In genomic region chr10:7373039-7373438, GRCh38 we compare ENCODE assay signal across 32 cellular contexts. TPM values are rescaled to one million over a fixed set of nuclear protein-coding genes. Genes with fewer than 3 reads are reported as not detected.
DNase-seq lines count a peak whose midpoint lies in the region; ATAC-seq and TF ChIP-seq lines count a peak whose summit lies in the region.
"Had no signal": no experiment of that assay in that cellular context is flagged by ENCODE, and none has a peak within 500 bp of the region (broad histone marks: within the 10 kb centered on the region; RNA-seq: fewer than 3 reads in every experiment).

No MANE protein-coding gene starts in this region.

- H3K36me3 Mint-ChIP-seq in naive B cell = peaks cover 29 to 32% of the 10 kb centered on the region in 2 donors

- POLR2A ChIA-PET in IMR-90 (lab: Charles Lee; ENCODE audit: unreplicated experiment) (no interaction called here), OCI-LY7 (lab: Charles Lee) (no interaction called here)

- peaks cover 8 to 19% (median 13%) of the 10 kb centered on the region in 7 donors for H3K9me3 Mint-ChIP-seq in naive B cell
- H3K9me3 Mint-ChIP-seq: activated naive CD4-positive, alpha-beta T cell treated with anti-CD3 and anti-CD28 coated beads, Interleukin-2, amount 50 U/mL, for 72 hours; CD4-positive, alpha-beta T cell; immature natural killer cell had no signal

- H3K27me3 Mint-ChIP-seq in naive B cell = no peaks in the 10 kb centered on the region
- H3K27me3 Mint-ChIP-seq: CD4-positive, alpha-beta T cell had no signal

- WGBS in IMR-90 (ENCODE audit: extremely low coverage in 2 of 2, insufficient read length in 1 of 2), 2 experiments = 100% methylated on average over 1 of the region's 6 CpGs; no CpG with 5 or more reads in 1 of the 2 experiments
- WGBS in mammary epithelial cell (ENCODE audit: low coverage, missing lambda C conversion rate) = 63% methylated on average over 6 of the region's 6 CpGs

- peak overlapping the region in 1 of 8 donors; percentile 53 for H3K4me3 Mint-ChIP-seq in naive B cell
- H3K4me3 Mint-ChIP-seq: activated CD8-positive, alpha-beta T cell treated with anti-CD3 and anti-CD28 coated beads, Interleukin-2, amount 10 ng/mL, durations not matched to agents 7 days and 5 days; CD4-positive, alpha-beta T cell; immature natural killer cell; nephron had no signal

- no peak overlapping the region for H3K23ac ChIP-seq in IMR-90 (ENCODE audit: low read depth, low read length)

- no peak overlapping the region for H3K4ac ChIP-seq in IMR-90 (ENCODE audit: low read depth, low read length)

- H3K14ac ChIP-seq in IMR-90 (replicated peaks; ENCODE audit: low read depth, low read length) = no peak overlapping the region

- ATAC-seq in IMR-90 (ENCODE audit: low read depth) (no peak), naive B cell (ENCODE audit: low read depth in 2 of 2) (peak in 1 of 2 donors; percentile 25), HG03108 (IDR thresholded peaks at IDR 0.05; ENCODE audit: unreplicated experiment) (no peak)
- ATAC-seq: activated CD8-positive, alpha-beta T cell treated with anti-CD3 and anti-CD28 coated beads, Interleukin-2, amount 10 ng/mL, durations not matched to agents 7 days and 5 days; activated naive CD4-positive, alpha-beta T cell treated with anti-CD3 and anti-CD28 coated beads, Interleukin-2, amount 50 U/mL, for 72 hours; HepG2; left colon; upper lobe of right lung had no signal

- no peaks in the 10 kb centered on the region for H3K9me2 ChIP-seq in OCI-LY7 (ENCODE audit: insufficient read depth, low read length)

- H2AK5ac ChIP-seq in IMR-90 (ENCODE audit: low read depth, low read length) = no peak overlapping the region

- H2BK120ac ChIP-seq in IMR-90 (ENCODE audit: low read depth, low read length) = no peak overlapping the region

- no peak for TF ChIP-seq RAD21 in IMR-90 (IDR thresholded peaks at IDR 0.05; ENCODE audit: low read length)

- no peak overlapping the region for H4K8ac ChIP-seq in IMR-90 (ENCODE audit: low read depth in 2 of 2, low read length in 2 of 2)

- H3K27ac ChIP-seq in IMR-90 (ENCODE audit: insufficient read depth, low read length) (no peak overlapping the region), OCI-LY7 (ENCODE audit: low read depth, low read length, poor library complexity, severe bottlenecking) (no peak overlapping the region), mammary epithelial cell (ENCODE audit: insufficient read depth, low read depth, low read length) (no peak overlapping the region)
- H3K27ac ChIP-seq: ascending aorta, colonic mucosa, epithelial cell of prostate, RWPE1, upper lobe of right lung had no signal

- no peaks in the 10 kb centered on the region for H3K9me1 ChIP-seq in IMR-90 (ENCODE audit: insufficient read depth, low read length)

- BruUV-seq in IMR-90 (replicated peaks; lab: Mats Ljungman, UMichigan) = no TSS peak
- no TSS peak for BruUV-seq in OCI-LY7 (replicated peaks; lab: Mats Ljungman, UMichigan)
- no TSS peak for BruUV-seq in mammary epithelial cell (replicated peaks; lab: Mats Ljungman, UMichigan)

- H4K91ac ChIP-seq in IMR-90 (ENCODE audit: insufficient read depth, low read depth, low read length) = no peak overlapping the region

- in situ Hi-C loops in IMR-90 (cut with MboI; ENCODE audit: low sequenced_read_pairs) (no loop called here), mammary epithelial cell (cut with MboI; ENCODE audit: low sequenced_read_pairs in 2 of 2) (no loop called here)

- H3K9ac ChIP-seq in IMR-90 (ENCODE audit: low read depth, low read length) (no peak overlapping the region), mammary epithelial cell (ENCODE audit: insufficient read depth, low read length) (no peak overlapping the region)

- H3K4me2 ChIP-seq in IMR-90 (ENCODE audit: low read depth, low read length) = no peak overlapping the region
- H3K4me2 ChIP-seq in OCI-LY7 (ENCODE audit: low read length) = no peak overlapping the region
- H3K4me2 ChIP-seq in mammary epithelial cell (ENCODE audit: insufficient read depth, low read depth, low read length) = no peak overlapping the region

- H3K4me1 Mint-ChIP-seq in naive B cell = peaks cover 10 to 24% (median 14%) of the 10 kb centered on the region in 3 donors

- H3K4me1 ChIP-seq in IMR-90 (ENCODE audit: control insufficient read depth, insufficient read depth, low read length) = no peaks in the 10 kb centered on the region
- H3K4me1 ChIP-seq in OCI-LY7 (ENCODE audit: insufficient read depth, low read length, poor library complexity, severe bottlenecking) = no peaks in the 10 kb centered on the region
- no peaks in the 10 kb centered on the region for H3K4me1 ChIP-seq in mammary epithelial cell (ENCODE audit: insufficient read depth, low read length)
- H3K4me1 ChIP-seq: ascending aorta, colonic mucosa, HAP-1, upper lobe of right lung had no signal

- no peaks in the 10 kb centered on the region for H3K36me3 ChIP-seq in IMR-90 (ENCODE audit: control insufficient read depth, insufficient read depth, low read length)
- H3K36me3 ChIP-seq in OCI-LY7 (ENCODE audit: insufficient read depth, low read length) = peaks cover 69% of the 10 kb centered on the region
- no peaks in the 10 kb centered on the region for H3K36me3 ChIP-seq in mammary epithelial cell (ENCODE audit: insufficient read depth, low read length)
- H3K36me3 ChIP-seq: ascending aorta, colonic mucosa had no signal

- H2BK5ac ChIP-seq in IMR-90 (ENCODE audit: low read depth, low read length, poor library complexity, severe bottlenecking) = no peak overlapping the region

- H4K5ac ChIP-seq in IMR-90 (ENCODE audit: low read depth, low read length) = no peak overlapping the region

- no peak for TF ChIP-seq POLR2A in IMR-90 (IDR thresholded peaks at IDR 0.05; ENCODE audit: low read depth, low read length)

- H3K18ac ChIP-seq in IMR-90 (ENCODE audit: low read depth, low read length) = no peak overlapping the region

- no peak overlapping the region for H3K56ac ChIP-seq in IMR-90 (ENCODE audit: extremely low read depth, insufficient read depth, low read length)

- no peak overlapping the region for H2BK20ac ChIP-seq in IMR-90 (ENCODE audit: low read depth, low read length)

- H3K79me2 ChIP-seq in OCI-LY7 (ENCODE audit: insufficient read depth, low read depth, low read length) (no peaks in the 10 kb centered on the region), mammary epithelial cell (ENCODE audit: insufficient read depth, low read length) (no peaks in the 10 kb centered on the region)

- DNase-seq in NOMO-1 treated with DMSO at 0.1 percent for 48 hours (lab: John Stamatoyannopoulos, UW; ENCODE audit: unreplicated experiment) (peak; percentile 6), NOMO-1 (lab: John Stamatoyannopoulos, UW; ENCODE audit: unreplicated experiment in 2 of 2) (no peak), IMR-90 (no peak), OCI-LY7 (ENCODE audit: low spot score) (peak; percentile 25), naive B cell (no peak), mammary epithelial cell (no peak), SW 1271 (lab: John Stamatoyannopoulos, UW) (no peak)
- DNase-seq: 8988T; activated CD8-positive, alpha-beta T cell treated with anti-CD3 and anti-CD28 coated beads, Interleukin-2, amount 10 ng/mL, durations not matched to agents 7 days and 5 days; activated effector memory CD4-positive, alpha-beta T cell treated with Interleukin-2 at 50 U/mL for 16 hours; CD4-positive, alpha-beta T cell; colonic mucosa; DMS79 treated with DMSO at 0.1 percent for 48 hours; effector CD4-positive, alpha-beta T cell; GDM1; immature natural killer cell; left colon; NCI-H2029 treated with DMSO at 0.1 percent for 48 hours; NCI-H2227 treated with DMSO at 0.1 percent for 48 hours; NCI-H69; stimulated activated CD4-positive, alpha-beta T cell treated with anti-CD3 and anti-CD28 coated beads, Interleukin-15, amount 100 ng/mL, for 24 hours; stimulated activated CD4-positive, alpha-beta T cell treated with anti-CD3 and anti-CD28 coated beads, Interleukin-4, amount 100 ng/mL, for 4 hours; T-helper 2 cell; upper lobe of right lung had no signal

- no peak for TF ChIP-seq CTCF in IMR-90 (conservative IDR thresholded peaks at IDR 0.05; ENCODE audit: low read depth, low read length)
- no peak for TF ChIP-seq CTCF in OCI-LY7 (conservative IDR thresholded peaks at IDR 0.05; ENCODE audit: low read length)
- TF ChIP-seq CTCF in mammary epithelial cell (conservative IDR thresholded peaks at IDR 0.05 in 1 of 2, IDR thresholded peaks at IDR 0.05 in 1 of 2; ENCODE audit: extremely low read depth in 1 of 2, insufficient read depth in 1 of 2, low read depth in 1 of 2, low read length in 2 of 2) = no peak

- H3K4me3 ChIP-seq in IMR-90 (ENCODE audit: insufficient read depth, low read depth, low read length) = no peak overlapping the region
- H3K4me3 ChIP-seq in OCI-LY7 (ENCODE audit: low read depth, low read length, poor library complexity, severe bottlenecking) = no peak overlapping the region
- no peak overlapping the region for H3K4me3 ChIP-seq in mammary epithelial cell (replicated peaks in 1 of 3; ENCODE audit: insufficient read depth in 1 of 3, low read depth in 2 of 3, low read length in 3 of 3)
- H3K4me3 ChIP-seq: ascending aorta, colonic mucosa, HAP-1, upper lobe of right lung had no signal

- intact Hi-C loops in IMR-90 (cut with micrococcal nuclease) (no loop called here), OCI-LY7 (cut with micrococcal nuclease; ENCODE audit: unreplicated experiment) (no loop called here), mammary epithelial cell (cut with micrococcal nuclease) (no loop called here)

- dilution Hi-C loops in IMR-90 (cut with HindIII; ENCODE audit: low sequenced_read_pairs, unreplicated experiment) (no loop called here), mammary epithelial cell (cut with HindIII; ENCODE audit: low sequenced_read_pairs) (no loop called here)

- no peaks in the 10 kb centered on the region for H3K27me3 ChIP-seq in IMR-90 (ENCODE audit: control insufficient read depth, insufficient read depth, low read length)
- H3K27me3 ChIP-seq in mammary epithelial cell (ENCODE audit: insufficient read depth, low read length) = no peaks in the 10 kb centered on the region
- H3K27me3 ChIP-seq: ascending aorta, colonic mucosa, upper lobe of right lung had no signal

- CTCF ChIA-PET in IMR-90 (lab: Yijun Ruan, JAX) (no interaction called here), OCI-LY7 (lab: Charles Lee; ENCODE audit: unreplicated experiment) (no interaction called here), mammary epithelial cell (lab: Charles Lee; ENCODE audit: low non-redundant PET) (no interaction called here)

- H2AFZ ChIP-seq in IMR-90 (replicated peaks; ENCODE audit: low read length, poor library complexity) = no peak overlapping the region
- no peak overlapping the region for H2AFZ ChIP-seq in OCI-LY7 (ENCODE audit: low read length)
- no peak overlapping the region for H2AFZ ChIP-seq in mammary epithelial cell (ENCODE audit: low read depth, low read length)

- H2AK9ac ChIP-seq in IMR-90 (replicated peaks; ENCODE audit: low read depth, low read length, poor library complexity) = no peak overlapping the region

- H2BK15ac ChIP-seq in IMR-90 (ENCODE audit: low read depth, low read length) = no peak overlapping the region

- H3K79me1 ChIP-seq in IMR-90 (ENCODE audit: low read depth in 1 of 2, low read length in 2 of 2) = no peaks in the 10 kb centered on the region

- H4K20me1 ChIP-seq in IMR-90 (ENCODE audit: insufficient read depth, low read length) (no peaks in the 10 kb centered on the region), OCI-LY7 (ENCODE audit: insufficient read depth, low read length) (no peaks in the 10 kb centered on the region), mammary epithelial cell (ENCODE audit: insufficient read depth, low read length) (no peaks in the 10 kb centered on the region)

- H3K9me3 ChIP-seq in IMR-90 (ENCODE audit: control insufficient read depth, insufficient read depth, low read length) = peaks cover 3% of the 10 kb centered on the region; the same call in 1 of the 2 replicates
- H3K9me3 ChIP-seq in OCI-LY7 (ENCODE audit: low read length) = peaks cover 13% of the 10 kb centered on the region; the same call in 1 of the 2 replicates
- H3K9me3 ChIP-seq in mammary epithelial cell (replicated peaks; ENCODE audit: insufficient read depth, low read length) = peaks cover 16% of the 10 kb centered on the region
- H3K9me3 ChIP-seq: ascending aorta, colonic mucosa, HAP-1, upper lobe of right lung had no signal

- peak overlapping the region in 4 of 6 donors; percentile 29 to 91 (median 63) for H3K27ac Mint-ChIP-seq in naive B cell
- H3K27ac Mint-ChIP-seq: activated naive CD4-positive, alpha-beta T cell treated with anti-CD3 and anti-CD28 coated beads, Interleukin-2, amount 50 U/mL, for 72 hours; CD4-positive, alpha-beta T cell; nephron had no signal

RNA-seq across cellular contexts. Expression of gene SFMBT2, which starts 37.8 kb away (rescaled TPM):
- total RNA-seq in IMR-90 (2012; rRNA removed) (1.1 and 1.3 TPM in 2 replicates), OCI-LY7 (2022) (7.0 and 8.3 TPM in 2 replicates), mammary epithelial cell (1 to 10 TPM; 1.5 to 2.2 TPM)
- polyA plus RNA-seq in IMR-90 (2012; rRNA removed) (0.53 and 0.70 TPM in 2 replicates), naive B cell (ENCODE audit: low read depth in 6 of 6) (1 to 10 TPM in 5 of 6 donors, not detected in 1; 1.0 to 2.3 (median 2.0) TPM), mammary epithelial cell (0.09 TPM)
- polyA plus RNA-seq in IMR-90 (2012; cell fraction: cytosol; rRNA removed) = 0.25 and 0.26 TPM in 2 replicates
- polyA plus RNA-seq in IMR-90 (2012; cell fraction: nucleus; rRNA removed; ENCODE audit: low replicate concordance) = 0.88 and 2.3 TPM in 2 replicates
- 5.1 and 7.9 TPM in 2 replicates for total RNA-seq in OCI-LY7 (2014; rRNA removed; shearing (Covaris generic))
- not detected for polyA minus RNA-seq in mammary epithelial cell

Comparison
In these comparisons a context has a peak if more than half of its experiments do, and no peak if none do; other contexts are left out.
1. DNase-seq: peak in NOMO-1 treated with DMSO at 0.1 percent for 48 hours (single experiment) and OCI-LY7 (single experiment); none in NOMO-1 (0 of 2), IMR-90 (single experiment), naive B cell (single experiment), mammary epithelial cell (single experiment) and SW 1271 (0 of 2).